In genomic region chr6:31619805-31620585, GRCh38 we compare ENCODE assay signal across 1 cellular context.
TF ChIP-seq lines count a peak whose summit lies in the region.

No MANE protein-coding gene starts in this region.

TF ChIP-seq in K562, 482 proteins besides CTCF, POLR2A, EP300 and RAD21 (continued from another document and continues in another):
- no peak; the same call in 1 of the 2 replicates for TF ChIP-seq ZBTB33 (CRISPR knock-in tag; IDR thresholded peaks at IDR 0.05)
- peak; percentile 67; the same call in 1 of the 2 replicates for TF ChIP-seq ZNF511 (CRISPR knock-in tag; IDR thresholded peaks at IDR 0.05)
- TF ChIP-seq SRSF3 (IDR thresholded peaks at IDR 0.05; ENCODE audit: insufficient read depth, low read length), result no peak
- TF ChIP-seq GABPB1 (CRISPR knock-in tag; IDR thresholded peaks at IDR 0.05), result no peak
- no peak for TF ChIP-seq FIP1L1 (IDR thresholded peaks at IDR 0.05; ENCODE audit: low read depth, low read length, poor library complexity, severe bottlenecking)
- no peak for TF ChIP-seq ZC3H8 (IDR thresholded peaks at IDR 0.05)
- TF ChIP-seq ZNF79 (CRISPR knock-in tag; IDR thresholded peaks at IDR 0.05; ENCODE audit: low read depth), result peak; percentile 73
- TF ChIP-seq SETDB1 (IDR thresholded peaks at IDR 0.05; ENCODE audit: low read length), result no peak
- TF ChIP-seq GTF2E2 (tag; IDR thresholded peaks at IDR 0.05), result peak; percentile 56; the same call in 1 of the 2 replicates
- no peak for TF ChIP-seq PRPF4 (IDR thresholded peaks at IDR 0.05; ENCODE audit: insufficient read depth, low read depth, low read length, poor library complexity, severe bottlenecking)
- TF ChIP-seq TCF15 (CRISPR knock-in tag; IDR thresholded peaks at IDR 0.05), result no peak; the same call in 1 of the 2 replicates
- peak; percentile 89 for TF ChIP-seq ZBTB2 (IDR thresholded peaks at IDR 0.05)
- peak; percentile 77 for TF ChIP-seq HCFC1 (IDR thresholded peaks at IDR 0.05; ENCODE audit: low read depth, low read length)
- TF ChIP-seq RFX5 (IDR thresholded peaks at IDR 0.05; ENCODE audit: low read depth, low read length), result peak; percentile 47
- TF ChIP-seq PHTF2 (CRISPR knock-in tag; IDR thresholded peaks at IDR 0.05), result no peak
- TF ChIP-seq ZNF143 (CRISPR knock-in tag; IDR thresholded peaks at IDR 0.05), result no peak; the same call in 1 of the 2 replicates
- TF ChIP-seq HDAC6 (IDR thresholded peaks at IDR 0.05; ENCODE audit: low read depth, low read length), result no peak
- no peak for TF ChIP-seq CEBPZ (IDR thresholded peaks at IDR 0.05; ENCODE audit: borderline replicate concordance, low read depth, low read length)
- no peak for TF ChIP-seq ZNF224 (CRISPR knock-in tag; IDR thresholded peaks at IDR 0.05)
- no peak for TF ChIP-seq MCM2 (IDR thresholded peaks at IDR 0.05; ENCODE audit: low read depth)
- TF ChIP-seq MCM7 (IDR thresholded peaks at IDR 0.05), result no peak
- TF ChIP-seq HOMEZ (CRISPR knock-in tag; IDR thresholded peaks at IDR 0.05), result no peak
- TF ChIP-seq ZFP91 (CRISPR knock-in tag; IDR thresholded peaks at IDR 0.05), result no peak
- peak; percentile 96 for TF ChIP-seq ERF (CRISPR knock-in tag; IDR thresholded peaks at IDR 0.05)
- no peak for TF ChIP-seq ZNF436 (CRISPR knock-in tag; IDR thresholded peaks at IDR 0.05)
- peak; percentile 89 for TF ChIP-seq CEBPB (tag; IDR thresholded peaks at IDR 0.05)
- peak; percentile 92 for TF ChIP-seq JUNB (CRISPR knock-in tag; conservative IDR thresholded peaks at IDR 0.05)
- peak; percentile 80; the same call in 1 of the 2 replicates for TF ChIP-seq KLF6 (CRISPR knock-in tag; IDR thresholded peaks at IDR 0.05; ENCODE audit: borderline replicate concordance)
- TF ChIP-seq ZNF12 (CRISPR knock-in tag; IDR thresholded peaks at IDR 0.05), result no peak; the same call in 1 of the 2 replicates
- TF ChIP-seq ZNF41 (CRISPR knock-in tag; conservative IDR thresholded peaks at IDR 0.05), result 0 out of 2 replicates have a peak, but pooled peaks have one; percentile 50
- TF ChIP-seq PURB (CRISPR knock-in tag; IDR thresholded peaks at IDR 0.05; ENCODE audit: low read depth), result no peak
- peak in 1 of 2 experiments; percentile 43; a peak in 1 of 4 replicates for TF ChIP-seq FOXA3 (CRISPR knock-in tag; conservative IDR thresholded peaks at IDR 0.05 in 1 of 2, IDR thresholded peaks at IDR 0.05 in 1 of 2)
- TF ChIP-seq ASH1L (IDR thresholded peaks at IDR 0.05; ENCODE audit: borderline replicate concordance, low read depth, partially characterized antibody), result no peak
- TF ChIP-seq MED1 (CRISPR knock-in tag; IDR thresholded peaks at IDR 0.05; ENCODE audit: borderline replicate concordance), result no peak
- TF ChIP-seq SOX6 (IDR thresholded peaks at IDR 0.05), result peak; percentile 56; the same call in 1 of the 2 replicates
- no peak for TF ChIP-seq NCOA2 (IDR thresholded peaks at IDR 0.05; ENCODE audit: partially characterized antibody in 2 of 2)
- no peak for TF ChIP-seq ZBTB8A (IDR thresholded peaks at IDR 0.05; ENCODE audit: partially characterized antibody)
- TF ChIP-seq SMAD1 (IDR thresholded peaks at IDR 0.05; ENCODE audit: low read depth, low read length, partially characterized antibody), result peak; percentile 90
- no peak for TF ChIP-seq ZNF282 (CRISPR knock-in tag; IDR thresholded peaks at IDR 0.05)
- TF ChIP-seq PHF8 (IDR thresholded peaks at IDR 0.05; ENCODE audit: borderline replicate concordance, low read length), result peak; percentile 90
- peak; percentile 72 for TF ChIP-seq TAF1 (IDR thresholded peaks at IDR 0.05; ENCODE audit: control insufficient read depth, extremely low read depth, insufficient read depth, low read length, severe bottlenecking)
- TF ChIP-seq ZNF707 (CRISPR knock-in tag; conservative IDR thresholded peaks at IDR 0.05), result no peak; the same call in 1 of the 2 replicates
- TF ChIP-seq RBFOX2 (IDR thresholded peaks at IDR 0.05; ENCODE audit: low read depth, low read length), result peak; percentile 87
- TF ChIP-seq GTF3C2 (IDR thresholded peaks at IDR 0.05; ENCODE audit: borderline replicate concordance, extremely low read depth, insufficient read length), result no peak
- peak; percentile 95 for TF ChIP-seq MTA3 (IDR thresholded peaks at IDR 0.05; ENCODE audit: borderline replicate concordance)
- TF ChIP-seq ZBTB49 (CRISPR knock-in tag; IDR thresholded peaks at IDR 0.05; ENCODE audit: borderline replicate concordance), result no peak
- no peak for TF ChIP-seq KLF10 (CRISPR knock-in tag; IDR thresholded peaks at IDR 0.05)
- TF ChIP-seq DPF2 (IDR thresholded peaks at IDR 0.05), result peak; percentile 65
- no peak for TF ChIP-seq SNAPC5 (CRISPR knock-in tag; IDR thresholded peaks at IDR 0.05)
- no peak for TF ChIP-seq TFAM (CRISPR knock-in tag; conservative IDR thresholded peaks at IDR 0.05)
- TF ChIP-seq ZNF174 (CRISPR knock-in tag; IDR thresholded peaks at IDR 0.05), result no peak
- peak; percentile 71 for TF ChIP-seq CCNT2 (IDR thresholded peaks at IDR 0.05; ENCODE audit: borderline replicate concordance, extremely low read depth, insufficient read length, low read depth, low read length)
- TF ChIP-seq EGR1 (conservative IDR thresholded peaks at IDR 0.05), result peak; percentile 98
- no peak for TF ChIP-seq YBX1 (IDR thresholded peaks at IDR 0.05)
- peak; percentile 56; the same call in 1 of the 2 replicates for TF ChIP-seq SMAD4 (CRISPR knock-in tag; conservative IDR thresholded peaks at IDR 0.05)
- TF ChIP-seq ATF1 (CRISPR knock-in tag; IDR thresholded peaks at IDR 0.05), result peak; percentile 81
- TF ChIP-seq ATF1 (tag; IDR thresholded peaks at IDR 0.05), result peak; percentile 98
